Comparison of ENCODE assay signal across 12 cellular contexts in genomic region chr22:27867958-27868737, GRCh38. TPM values are rescaled to one million over a fixed set of nuclear protein-coding genes. Genes with fewer than 3 reads are reported as not detected.
DNase-seq lines count a peak whose midpoint lies in the region; ATAC-seq, FAIRE-seq and TF ChIP-seq lines count a peak whose summit lies in the region.
"Had no signal": no experiment of that assay in that cellular context is flagged by ENCODE, and none has a peak within 500 bp of the region (broad histone marks: within the 10 kb centered on the region; RNA-seq: fewer than 3 reads in every experiment).

No MANE protein-coding gene starts in this region.

- no peaks in the 10 kb centered on the region for H3K27me3 Mint-ChIP-seq in activated CD8-positive, alpha-beta T cell treated with anti-CD3 and anti-CD28 coated beads for 36 hours
- no peaks in the 10 kb centered on the region for H3K27me3 Mint-ChIP-seq in activated CD8-positive, alpha-beta T cell treated with anti-CD3 and anti-CD28 coated beads, Interleukin-2, amount 10 ng/mL, durations not matched to agents 7 days and 5 days (ENCODE audit: low read depth)
- no peaks in the 10 kb centered on the region for H3K27me3 Mint-ChIP-seq in neural progenitor cell (ENCODE audit: insufficient read depth, low read depth)

- peaks cover 2% of the 10 kb centered on the region; the same call in 1 of the 2 replicates for H3K79me2 ChIP-seq in GM12878 (ENCODE audit: control insufficient read depth, insufficient read depth, low read length)
- peaks cover 3% of the 10 kb centered on the region for H3K79me2 ChIP-seq in neural progenitor cell (ENCODE audit: low read depth)

- H3K4me1 ChIP-seq in GM12878 (ENCODE audit: control insufficient read depth, insufficient read depth, low read length) (peaks cover 10% of the 10 kb centered on the region; the same call in 1 of the 2 replicates), liver (ENCODE audit: control insufficient read depth in 4 of 4, insufficient read depth in 4 of 4, low read length in 3 of 4) (peaks cover 3 to 91% (median 55%) of the 10 kb centered on the region in 4 donors), suprapubic skin (peaks cover 46% of the 10 kb centered on the region), neural progenitor cell (peaks cover 6% of the 10 kb centered on the region)

- H3K36me3 ChIP-seq in GM12878 (ENCODE audit: control insufficient read depth in 2 of 2, insufficient read depth in 2 of 2, low read length in 1 of 2) (peaks cover 3 to 32% of the 10 kb centered on the region in 2 experiments), liver (ENCODE audit: control insufficient read depth in 4 of 4, insufficient read depth in 3 of 4, low read depth in 1 of 4, low read length in 3 of 4) (peaks cover 0 to 5% (median 3%) of the 10 kb centered on the region in 4 donors), suprapubic skin (peaks cover 22% of the 10 kb centered on the region), neural progenitor cell (peaks cover 7% of the 10 kb centered on the region)

- peak; percentile 7 for DNase-seq in activated CD8-positive, alpha-beta T cell treated with anti-CD3 and anti-CD28 coated beads for 36 hours
- DNase-seq in activated CD8-positive, alpha-beta T cell treated with anti-CD3 and anti-CD28 coated beads, Interleukin-2, amount 10 ng/mL, durations not matched to agents 7 days and 5 days: no peak
- DNase-seq in GM12878 (ENCODE audit: low read depth, low spot score) (no peak), suprapubic skin (ENCODE audit: low spot score in 2 of 2) (no peak), Kasumi-1 (lab: John Stamatoyannopoulos, UW) (no peak), head of caudate nucleus (no peak), neural progenitor cell (ENCODE audit: low spot score) (no peak)
- DNase-seq: activated CD8-positive, alpha-beta memory T cell treated with anti-CD3 and anti-CD28 coated beads, Interleukin-2, amount 50 U/mL, for 4 hours; effector CD8-positive, alpha-beta T cell; NCI-H446 treated with DMSO at 0.1 percent for 48 hours had no signal

- no peak overlapping the region for H3K9ac ChIP-seq in GM12878 (ENCODE audit: control insufficient read depth, insufficient read depth, low read length)
- peak overlapping the region in 1 of 2 donors; percentile 16 for H3K9ac ChIP-seq in liver (ENCODE audit: low read depth in 1 of 2, low read length in 2 of 2)
- no peak overlapping the region for H3K9ac ChIP-seq in neural progenitor cell

- no peak for FAIRE-seq in GM12878 (lab: Jason Lieb, UNC)

- peak overlapping the region; percentile 78 for H3K27ac Mint-ChIP-seq in activated CD8-positive, alpha-beta T cell treated with anti-CD3 and anti-CD28 coated beads for 36 hours
- H3K27ac Mint-ChIP-seq in activated CD8-positive, alpha-beta T cell treated with anti-CD3 and anti-CD28 coated beads, Interleukin-2, amount 10 ng/mL, durations not matched to agents 7 days and 5 days: no peak overlapping the region
- no peak overlapping the region for H3K27ac Mint-ChIP-seq in neural progenitor cell

- H2AFZ ChIP-seq in GM12878 (ENCODE audit: control insufficient read depth, low read depth, low read length) (no peak overlapping the region), neural progenitor cell (replicated peaks) (no peak overlapping the region)

- no peak overlapping the region; the same call in 1 of the 2 replicates for H3K27ac ChIP-seq in GM12878 (ENCODE audit: control insufficient read depth, insufficient read depth)
- peak overlapping the region; percentile 89 to 92 for H3K27ac ChIP-seq in liver (ENCODE audit: low read depth in 1 of 2, low read length in 2 of 2)
- H3K27ac ChIP-seq in suprapubic skin: peak overlapping the region; percentile 74
- no peak overlapping the region for H3K27ac ChIP-seq in neural progenitor cell

- H3K9me3 Mint-ChIP-seq in activated CD8-positive, alpha-beta T cell treated with anti-CD3 and anti-CD28 coated beads for 36 hours: no peaks in the 10 kb centered on the region
- H3K9me3 Mint-ChIP-seq in activated CD8-positive, alpha-beta T cell treated with anti-CD3 and anti-CD28 coated beads, Interleukin-2, amount 10 ng/mL, durations not matched to agents 7 days and 5 days (ENCODE audit: insufficient read depth): no peaks in the 10 kb centered on the region
- no peaks in the 10 kb centered on the region for H3K9me3 Mint-ChIP-seq in neural progenitor cell

- RAD21 ChIA-PET in GM12878 (lab: Charles Lee; ENCODE audit: unreplicated experiment): no interaction called here

- no peaks in the 10 kb centered on the region for H3K9me3 ChIP-seq in GM12878 (replicated peaks; ENCODE audit: control insufficient read depth, insufficient read depth, low read length)
- no peaks in the 10 kb centered on the region for H3K9me3 ChIP-seq in liver (ENCODE audit: control insufficient read depth in 4 of 4, low read length in 3 of 4)
- H3K9me3 ChIP-seq in suprapubic skin: no peaks in the 10 kb centered on the region
- H3K9me3 ChIP-seq in neural progenitor cell (ENCODE audit: low read depth): no peaks in the 10 kb centered on the region

- H3K4me2 ChIP-seq in GM12878 (ENCODE audit: control insufficient read depth, insufficient read depth): peak overlapping the region; percentile 13; the same call in 1 of the 2 replicates
- H3K4me2 ChIP-seq in neural progenitor cell: no peak overlapping the region

- intact Hi-C loops in activated CD8-positive, alpha-beta T cell treated with anti-CD3 and anti-CD28 coated beads for 36 hours (cut with micrococcal nuclease): no loop called here
- intact Hi-C loops in GM12878 (cut with micrococcal nuclease; ENCODE audit: unreplicated experiment): no loop called here
- intact Hi-C loops in head of caudate nucleus (cut with DNase I): no loop called here

- peak; percentile 47 for ATAC-seq in activated CD8-positive, alpha-beta T cell treated with anti-CD3 and anti-CD28 coated beads for 36 hours
- no peak for ATAC-seq in activated CD8-positive, alpha-beta T cell treated with anti-CD3 and anti-CD28 coated beads, Interleukin-2, amount 10 ng/mL, durations not matched to agents 7 days and 5 days
- ATAC-seq in GM12878: peak; percentile 34; the same call in 2 of the 3 replicates
- ATAC-seq: SK-N-SH treated with all-trans-retinoic acid at 6 μM for 48 hours had no signal

- TF ChIP-seq CTCF in activated CD8-positive, alpha-beta T cell treated with anti-CD3 and anti-CD28 coated beads for 36 hours (IDR thresholded peaks at IDR 0.05): no peak
- TF ChIP-seq CTCF in GM12878 (IDR thresholded peaks at IDR 0.05 in 2 of 3, conservative IDR thresholded peaks at IDR 0.05 in 1 of 3; ENCODE audit: control insufficient read depth in 2 of 3, extremely low read depth in 1 of 3, insufficient read depth in 1 of 3, low read depth in 3 of 3, low read length in 3 of 3) (no peak), liver (IDR thresholded peaks at IDR 0.05; ENCODE audit: low read depth, low read length, missing input control) (no peak), suprapubic skin (IDR thresholded peaks at IDR 0.05) (no peak), neural progenitor cell (IDR thresholded peaks at IDR 0.05) (no peak)

- H3K4me1 Mint-ChIP-seq in activated CD8-positive, alpha-beta T cell treated with anti-CD3 and anti-CD28 coated beads for 36 hours (ENCODE audit: low read depth): peaks cover 55% of the 10 kb centered on the region
- peaks cover 28% of the 10 kb centered on the region for H3K4me1 Mint-ChIP-seq in activated CD8-positive, alpha-beta T cell treated with anti-CD3 and anti-CD28 coated beads, Interleukin-2, amount 10 ng/mL, durations not matched to agents 7 days and 5 days (ENCODE audit: low read depth)
- H3K4me1 Mint-ChIP-seq in neural progenitor cell: peaks cover 28% of the 10 kb centered on the region

- no peak for TF ChIP-seq EP300 in GM12878 (IDR thresholded peaks at IDR 0.05; ENCODE audit: borderline replicate concordance in 1 of 2, control insufficient read depth in 1 of 2, low read depth in 2 of 2, low read length in 2 of 2)
- TF ChIP-seq EP300 in suprapubic skin (IDR thresholded peaks at IDR 0.05): no peak

- H4K20me1 ChIP-seq in GM12878 (ENCODE audit: control insufficient read depth, insufficient read depth) (no peaks in the 10 kb centered on the region), neural progenitor cell (ENCODE audit: low read depth) (peaks cover 11% of the 10 kb centered on the region)

- POLR2A ChIA-PET in activated CD8-positive, alpha-beta T cell treated with anti-CD3 and anti-CD28 coated beads for 36 hours (lab: Charles Lee): no interaction called here
- POLR2A ChIA-PET in activated CD8-positive, alpha-beta T cell treated with anti-CD3 and anti-CD28 coated beads, Interleukin-2, amount 10 ng/mL, durations not matched to agents 7 days and 5 days (lab: Charles Lee): no interaction called here
- POLR2A ChIA-PET in GM12878 (lab: Charles Lee): no interaction called here

- H3K4me3 Mint-ChIP-seq in activated CD8-positive, alpha-beta T cell treated with anti-CD3 and anti-CD28 coated beads for 36 hours: no peak overlapping the region
- no peak overlapping the region for H3K4me3 Mint-ChIP-seq in activated CD8-positive, alpha-beta T cell treated with anti-CD3 and anti-CD28 coated beads, Interleukin-2, amount 10 ng/mL, durations not matched to agents 7 days and 5 days
- H3K4me3 Mint-ChIP-seq in neural progenitor cell: no peak overlapping the region

- no peak for TF ChIP-seq RAD21 in GM12878 (IDR thresholded peaks at IDR 0.05; ENCODE audit: insufficient read depth, low read depth, low read length)
- no peak for TF ChIP-seq RAD21 in liver (IDR thresholded peaks at IDR 0.05)

- H3F3A ChIP-seq in neural progenitor cell (ENCODE audit: low read depth): no peaks in the 10 kb centered on the region

- BruUV-seq in GM12878 (replicated peaks; lab: Mats Ljungman, UMichigan): no TSS peak

- in situ Hi-C loops in GM12878 (cut with MboI): no loop called here

- H3K4me3 ChIP-seq in GM12878 (no peak overlapping the region), liver (ENCODE audit: low read depth in 1 of 3, low read length in 3 of 3) (no peak overlapping the region), suprapubic skin (no peak overlapping the region), neural progenitor cell (no peak overlapping the region)

- 73% methylated on average over 5 of the region's 5 CpGs for WGBS in GM12878 (ENCODE audit: insufficient coverage, insufficient replicate concordance, low lambda C conversion rate, missing lambda C conversion rate)
- 80% methylated on average over 5 of the region's 5 CpGs for WGBS in liver
- WGBS in suprapubic skin: 80% methylated on average over 5 of the region's 5 CpGs

- H3K27me3 ChIP-seq in GM12878 (replicated peaks in 1 of 2; ENCODE audit: control insufficient read depth in 2 of 2, insufficient read depth in 2 of 2, low read length in 1 of 2) (no peaks in the 10 kb centered on the region), liver (ENCODE audit: control insufficient read depth in 4 of 4, insufficient read depth in 4 of 4, low read length in 3 of 4) (no peaks in the 10 kb centered on the region), suprapubic skin (no peaks in the 10 kb centered on the region), neural progenitor cell (no peaks in the 10 kb centered on the region)

- CTCF ChIA-PET in activated CD8-positive, alpha-beta T cell treated with anti-CD3 and anti-CD28 coated beads for 36 hours (lab: Charles Lee): interaction anchor here (0.8 to 1.9 kb wide), 4 partner anchors 12 to 18 kb away, joined by 3 to 8 read pairs (median 6); no protein-coding TSS in a partner anchor
- CTCF ChIA-PET in activated CD8-positive, alpha-beta T cell treated with anti-CD3 and anti-CD28 coated beads, Interleukin-2, amount 10 ng/mL, durations not matched to agents 7 days and 5 days (lab: Charles Lee): interaction anchor here (0.7 to 2.0 kb wide), 2 partner anchors 11 to 18 kb away, joined by 3 to 8 read pairs; no protein-coding TSS in a partner anchor
- CTCF ChIA-PET in GM12878 (lab: Yijun Ruan, JAX): interaction anchor here (1.0 to 3.1 kb wide), 3 partner anchors 11 to 25 kb away, joined by 3 to 26 read pairs (median 4); no protein-coding TSS in a partner anchor

- H3K36me3 Mint-ChIP-seq in activated CD8-positive, alpha-beta T cell treated with anti-CD3 and anti-CD28 coated beads for 36 hours (ENCODE audit: low read depth): peaks cover 62% of the 10 kb centered on the region
- peaks cover 47% of the 10 kb centered on the region for H3K36me3 Mint-ChIP-seq in activated CD8-positive, alpha-beta T cell treated with anti-CD3 and anti-CD28 coated beads, Interleukin-2, amount 10 ng/mL, durations not matched to agents 7 days and 5 days (ENCODE audit: low read depth)
- H3K36me3 Mint-ChIP-seq in neural progenitor cell: peaks cover 10% of the 10 kb centered on the region

- TF ChIP-seq POLR2A in GM12878 (IDR thresholded peaks at IDR 0.05; ENCODE audit: low read depth, low read length) (no peak), suprapubic skin (IDR thresholded peaks at IDR 0.05) (no peak)

- SMC1A ChIA-PET in GM12878 (lab: Charles Lee; ENCODE audit: uncharacterized antibody, unreplicated experiment): interaction anchor here (1.0 to 2.0 kb wide), 3 partner anchors 10 to 732 kb away, joined by 3 to 6 read pairs (median 5); no protein-coding TSS in a partner anchor

RNA-seq across cellular contexts. Expression of gene PITPNB, which starts 50.9 kb away (rescaled TPM):
- total RNA-seq in activated CD8-positive, alpha-beta T cell treated with anti-CD3 and anti-CD28 coated beads for 36 hours: 10 to 100 TPM; 87.7 to 89.1 TPM
- total RNA-seq in activated CD8-positive, alpha-beta T cell treated with anti-CD3 and anti-CD28 coated beads, Interleukin-2, amount 10 ng/mL, durations not matched to agents 7 days and 5 days: 10 to 100 TPM; 78.7 to 84.1 TPM
- total RNA-seq in GM12878 (2013; cell fraction: nucleolus; rRNA removed): 136 and 166 TPM in 2 replicates
- total RNA-seq in GM12878 (2014; rRNA removed): 19.7 and 20.1 TPM in 2 replicates
- total RNA-seq in GM12878 (2014; rRNA removed; fragmentation: Illumina TruSeq; extraction: Trizol): 24.8 and 25.4 TPM in 2 replicates
- 73.0 and 75.9 TPM in 2 replicates for total RNA-seq in GM12878 (2021)
- 35.7 TPM for polyA plus RNA-seq in GM12878 (2011; ENCODE audit: low read depth)
- 76.4 and 76.9 TPM in 2 replicates for polyA plus RNA-seq in GM12878 (2011; rRNA removed)
- polyA plus RNA-seq in GM12878 (2011; cell fraction: cytosol; rRNA removed): 28.0 and 33.3 TPM in 2 replicates
- 75.8 and 82.1 TPM in 2 replicates for polyA plus RNA-seq in GM12878 (2011; cell fraction: nucleus; rRNA removed)
- polyA plus RNA-seq in GM12878 (2012): 43.7 and 47.0 TPM in 2 replicates
- 76.1 and 97.2 TPM in 2 replicates for polyA plus RNA-seq in GM12878 (2014; fragmentation: Illumina TruSeq; extraction: Trizol)
- polyA plus RNA-seq in GM12878 (2014; fragmentation: Nextera tagmentation; extraction: Ambion mirVana): 10 to 100 TPM; 43.5 to 52.8 TPM
- 47.0 and 53.9 TPM in 2 replicates for polyA plus RNA-seq in GM12878 (2014; rRNA removed)
- polyA plus RNA-seq in GM12878 (2016; fragmentation: Nextera tagmentation; extraction: Ambion mirVana): 100 to 1,000 TPM; 109 to 116 TPM
- polyA minus RNA-seq in GM12878 (2011; rRNA and poly(A)+ RNA removed): 47.2 and 68.1 TPM in 2 replicates
- 17.6 and 22.0 TPM in 2 replicates for polyA minus RNA-seq in GM12878 (2011; cell fraction: cytosol; rRNA and poly(A)+ RNA removed)
- polyA minus RNA-seq in GM12878 (2011; cell fraction: nucleus; rRNA and poly(A)+ RNA removed): 48.7 and 96.4 TPM in 2 replicates
- total RNA-seq in liver: 10 to 100 TPM; 18.4 to 42.8 TPM
- polyA plus RNA-seq in liver: 10 to 100 TPM; 26.0 to 57.4 TPM
- total RNA-seq in suprapubic skin: 10 to 100 TPM; 34.7 to 47.6 (median 40.4) TPM
- total RNA-seq in neural progenitor cell (ENCODE audit: low replicate concordance): 17.2 and 32.5 TPM in 2 replicates

Comparison
In these comparisons a context has a peak if more than half of its experiments do, and no peak if none do; other contexts are left out.
1. H3K27ac ChIP-seq: peak in liver (2 of 2) and suprapubic skin (single experiment); none in GM12878 (single experiment) and neural progenitor cell (single experiment).